12 cellular contexts compared by ENCODE assay signal in genomic region chr14:103765526-103765925, GRCh38. TPM values are rescaled to one million over a fixed set of nuclear protein-coding genes. Genes with fewer than 3 reads are reported as not detected.
A peak's percentile ranks its signal among the peaks of the same experiment; 100 is the strongest.
DNase-seq lines count a peak whose midpoint lies in the region; ATAC-seq and TF ChIP-seq lines count a peak whose summit lies in the region.
"Had no signal": no experiment of that assay in that cellular context is flagged by ENCODE, and none has a peak within 500 bp of the region (broad histone marks: within the 10 kb centered on the region; RNA-seq: fewer than 3 reads in every experiment).

No MANE protein-coding gene starts in this region.

- peak overlapping the region; percentile 27 for H3K27ac Mint-ChIP-seq in central memory CD8-positive, alpha-beta T cell (ENCODE audit: low read depth)
- peak overlapping the region; percentile 11 for H3K27ac Mint-ChIP-seq in stimulated activated effector memory CD8-positive, alpha-beta T cell treated with anti-CD3 and anti-CD28 coated beads, Interleukin-12 subunit alpha, Interleukin-12 subunit beta, amount 100 ng/mL, for 72 hours

- DNase-seq in KBM-7 (peak; percentile 14), glomerular endothelial cell (ENCODE audit: extremely low read depth, low read depth, low spot score) (peak; percentile 55), HPDE6-E6E7 (ENCODE audit: extremely low spot score) (no peak), NCI-H226 (no peak), GM13976 (ENCODE audit: low spot score) (no peak)
- DNase-seq in central memory CD8-positive, alpha-beta T cell (ENCODE audit: low spot score in 2 of 2): no peak
- no peak for DNase-seq in stimulated activated effector memory CD8-positive, alpha-beta T cell treated with anti-CD3 and anti-CD28 coated beads, Interleukin-12 subunit alpha, Interleukin-12 subunit beta, amount 100 ng/mL, for 72 hours (ENCODE audit: low spot score in 2 of 2)
- DNase-seq in activated CD4-positive, alpha-beta T cell treated with anti-CD3 and anti-CD28 coated beads for 1 hour: no peak
- DNase-seq: ACHN; CD4-positive, CD25-positive, alpha-beta regulatory T cell; DMS79 treated with DMSO at 0.1 percent for 48 hours; EL had no signal

- peaks cover 3% of the 10 kb centered on the region for H3K36me3 Mint-ChIP-seq in central memory CD8-positive, alpha-beta T cell (ENCODE audit: insufficient read depth)
- H3K36me3 Mint-ChIP-seq in stimulated activated effector memory CD8-positive, alpha-beta T cell treated with anti-CD3 and anti-CD28 coated beads, Interleukin-12 subunit alpha, Interleukin-12 subunit beta, amount 100 ng/mL, for 72 hours: peaks cover 7% of the 10 kb centered on the region

- TF ChIP-seq CTCF in GM13976 (IDR thresholded peaks at IDR 0.05; ENCODE audit: borderline replicate concordance, control extremely low read depth, extremely low read depth, insufficient read depth, missing control alignments): no peak

- ATAC-seq in central memory CD8-positive, alpha-beta T cell (replicated peaks; ENCODE audit: extremely low read depth, poor library complexity, severe bottlenecking): no peak
- ATAC-seq in stimulated activated effector memory CD8-positive, alpha-beta T cell treated with anti-CD3 and anti-CD28 coated beads, Interleukin-12 subunit alpha, Interleukin-12 subunit beta, amount 100 ng/mL, for 72 hours: no peak

- H3K4me3 Mint-ChIP-seq in central memory CD8-positive, alpha-beta T cell: no peak overlapping the region
- H3K4me3 Mint-ChIP-seq in stimulated activated effector memory CD8-positive, alpha-beta T cell treated with anti-CD3 and anti-CD28 coated beads, Interleukin-12 subunit alpha, Interleukin-12 subunit beta, amount 100 ng/mL, for 72 hours: no peak overlapping the region
- H3K4me3 Mint-ChIP-seq: CD4-positive, CD25-positive, alpha-beta regulatory T cell had no signal

- H3K9me3 Mint-ChIP-seq in central memory CD8-positive, alpha-beta T cell: no peaks in the 10 kb centered on the region
- no peaks in the 10 kb centered on the region for H3K9me3 Mint-ChIP-seq in stimulated activated effector memory CD8-positive, alpha-beta T cell treated with anti-CD3 and anti-CD28 coated beads, Interleukin-12 subunit alpha, Interleukin-12 subunit beta, amount 100 ng/mL, for 72 hours
- H3K9me3 Mint-ChIP-seq: CD4-positive, CD25-positive, alpha-beta regulatory T cell had no signal

- in situ Hi-C loops in KBM-7 (cut with MboI; ENCODE audit: low pct_unique_long_range_greater_than_20kb, low sequenced_read_pairs) (no loop called here), GM13976 (cut with MboI; ENCODE audit: low sequenced_read_pairs, unreplicated experiment) (no loop called here)

- no peaks in the 10 kb centered on the region for H3K27me3 Mint-ChIP-seq in central memory CD8-positive, alpha-beta T cell
- H3K27me3 Mint-ChIP-seq: CD4-positive, CD25-positive, alpha-beta regulatory T cell had no signal

- H3K4me1 Mint-ChIP-seq in central memory CD8-positive, alpha-beta T cell: peaks cover 13% of the 10 kb centered on the region
- peaks cover 6% of the 10 kb centered on the region for H3K4me1 Mint-ChIP-seq in stimulated activated effector memory CD8-positive, alpha-beta T cell treated with anti-CD3 and anti-CD28 coated beads, Interleukin-12 subunit alpha, Interleukin-12 subunit beta, amount 100 ng/mL, for 72 hours

RNA-seq across cellular contexts. Expression of gene ZFYVE21, which starts 49.9 kb away (rescaled TPM):
- 90.4 and 121 TPM in 2 replicates for total RNA-seq in glomerular endothelial cell

RNA-seq across cellular contexts. Expression of gene XRCC3, which starts 50.3 kb away (rescaled TPM):
- 14.2 and 15.5 TPM in 2 replicates for total RNA-seq in glomerular endothelial cell

Comparison
In these comparisons a context has a peak if more than half of its experiments do, and no peak if none do; other contexts are left out.
1. DNase-seq: peak in KBM-7 (single experiment) and glomerular endothelial cell (single experiment); none in central memory CD8-positive, alpha-beta T cell (0 of 2), stimulated activated effector memory CD8-positive, alpha-beta T cell treated with anti-CD3 and anti-CD28 coated beads, Interleukin-12 subunit alpha, Interleukin-12 subunit beta, amount 100 ng/mL, for 72 hours (0 of 2), HPDE6-E6E7 (single experiment), NCI-H226 (single experiment), GM13976 (single experiment) and activated CD4-positive, alpha-beta T cell treated with anti-CD3 and anti-CD28 coated beads for 1 hour (single experiment).